8 cellular contexts compared by ENCODE assay signal in the genomic region with DNA sequence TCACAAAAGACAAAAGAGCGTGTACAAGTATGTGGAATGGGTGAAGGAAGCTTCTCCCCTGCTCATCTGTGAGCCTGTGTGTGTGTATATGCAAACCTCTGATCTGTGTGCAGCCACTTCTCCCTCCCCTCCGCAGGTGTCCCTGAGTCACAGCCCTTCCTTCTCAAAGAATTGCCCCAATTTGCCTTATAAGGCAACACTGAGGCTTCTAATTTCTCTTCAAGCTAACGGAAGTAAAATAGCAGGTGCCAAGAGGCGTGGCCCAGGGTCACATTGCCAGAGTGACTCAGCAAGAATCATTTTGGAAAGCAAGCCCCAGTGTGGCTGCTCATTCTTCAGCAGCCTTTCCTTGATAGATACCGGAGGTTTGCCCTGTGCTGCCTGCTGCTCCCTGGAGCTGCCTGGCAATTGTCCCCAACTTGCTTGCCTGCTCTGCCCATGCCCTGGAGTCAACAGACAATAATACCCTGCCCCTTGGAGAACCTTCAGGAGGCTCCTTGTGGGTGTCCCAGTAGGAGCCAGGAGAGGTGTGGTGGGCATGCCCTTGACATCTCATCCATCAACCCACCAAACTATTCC. TPM values are rescaled to one million over a fixed set of nuclear protein-coding genes. Genes with fewer than 3 reads are reported as not detected.
DNase-seq lines count a peak whose midpoint lies in the region; ATAC-seq and TF ChIP-seq lines count a peak whose summit lies in the region.

No MANE protein-coding gene starts in this region.

- ATAC-seq in HCT116: peak; percentile 87
- ATAC-seq in SK-N-SH treated with all-trans-retinoic acid at 6 μM for 48 hours: peak; percentile 42

- H3K4me3 Mint-ChIP-seq in activated naive CD8-positive, alpha-beta T cell treated with anti-CD3 and anti-CD28 coated beads for 36 hours: peak overlapping the region; percentile 8

- RAD21 ChIA-PET in HCT116 (lab: Charles Lee; ENCODE audit: low non-redundant PET in 1 of 2, low total read pairs in 2 of 2, uncharacterized antibody in 2 of 2, unreplicated experiment in 2 of 2): interaction anchor here in 1 of 2 experiments (1.0 to 1.6 kb wide), 2 partner anchors 157 to 445 kb away, joined by 3 to 5 read pairs; no protein-coding TSS in a partner anchor

- H3K4me2 ChIP-seq in HCT116 (ENCODE audit: low read length) (peak overlapping the region; percentile 64), Loucy (ENCODE audit: low read depth, low read length, poor library complexity, severe bottlenecking) (peak overlapping the region; percentile 63)

- H3K9me3 Mint-ChIP-seq in activated naive CD8-positive, alpha-beta T cell treated with anti-CD3 and anti-CD28 coated beads for 36 hours: peaks cover 4% of the 10 kb centered on the region

- CTCF ChIA-PET in HCT116 (lab: Charles Lee): interaction anchor here (0.8 to 3.5 kb wide), 10 partner anchors 17 to 445 kb away, joined by 3 to 30 read pairs (median 6); no protein-coding TSS in a partner anchor

- no peaks in the 10 kb centered on the region for H3K36me3 ChIP-seq in GM06990 (ENCODE audit: control insufficient read depth, insufficient read depth, low read length)
- H3K36me3 ChIP-seq in HCT116 (ENCODE audit: control insufficient read depth in 1 of 2, insufficient read depth in 2 of 2, low read length in 2 of 2): no peaks in the 10 kb centered on the region
- H3K36me3 ChIP-seq in Loucy (ENCODE audit: insufficient read depth, low read length): no peaks in the 10 kb centered on the region

- H3K9ac ChIP-seq in HCT116 (ENCODE audit: low read length): peak overlapping the region; percentile 27; the same call in 1 of the 2 replicates
- peak overlapping the region; percentile 73 for H3K9ac ChIP-seq in Loucy (ENCODE audit: low read depth, low read length, poor library complexity, severe bottlenecking)

- TF ChIP-seq RAD21 in HCT116 (IDR thresholded peaks at IDR 0.05; ENCODE audit: low read depth): no peak

- H3K27ac ChIP-seq in HCT116 (ENCODE audit: low read depth, low read length): peak overlapping the region; percentile 69

- H4K20me1 ChIP-seq in HCT116 (ENCODE audit: insufficient read depth): no peaks in the 10 kb centered on the region
- no peaks in the 10 kb centered on the region for H4K20me1 ChIP-seq in Loucy (ENCODE audit: insufficient read depth, low read length, poor library complexity, severe bottlenecking)

- BruUV-seq in HCT116 (replicated peaks; lab: Mats Ljungman, UMichigan): no TSS peak

- peaks cover 20 to 23% of the 10 kb centered on the region in 2 experiments for H3K4me1 ChIP-seq in HCT116 (ENCODE audit: control insufficient read depth in 1 of 2, insufficient read depth in 2 of 2, low read length in 2 of 2)
- H3K4me1 ChIP-seq in Loucy (ENCODE audit: insufficient read depth, low read length, poor library complexity, severe bottlenecking): peaks cover 62% of the 10 kb centered on the region

- no peak overlapping the region for H3K4me3 ChIP-seq in GM06990 (replicated peaks; ENCODE audit: low read depth, low read length)
- H3K4me3 ChIP-seq in HCT116 (replicated peaks in 1 of 2; ENCODE audit: low read depth in 1 of 2, low read length in 2 of 2): peak overlapping the region in 1 of 2 experiments; percentile 17; a peak in 1 of 4 replicates
- peak overlapping the region; percentile 48 for H3K4me3 ChIP-seq in Loucy (ENCODE audit: low read length, poor library complexity, severe bottlenecking)

- H3K4me1 Mint-ChIP-seq in activated naive CD8-positive, alpha-beta T cell treated with anti-CD3 and anti-CD28 coated beads for 36 hours: peaks cover 31% of the 10 kb centered on the region

- no peaks in the 10 kb centered on the region for H3K27me3 Mint-ChIP-seq in activated naive CD8-positive, alpha-beta T cell treated with anti-CD3 and anti-CD28 coated beads for 36 hours

- peaks cover 4% of the 10 kb centered on the region; the same call in 1 of the 2 replicates for H3F3A ChIP-seq in Loucy (ENCODE audit: low read depth)

- TF ChIP-seq POLR2A in HCT116 (IDR thresholded peaks at IDR 0.05; ENCODE audit: borderline replicate concordance, extremely low read depth, insufficient read depth, insufficient read length): no peak

- peak overlapping the region; percentile 24 for H2AFZ ChIP-seq in HCT116 (ENCODE audit: low read depth, low read length, poor library complexity, severe bottlenecking)
- no peak overlapping the region for H2AFZ ChIP-seq in Loucy (ENCODE audit: low read length)

- H3K79me2 ChIP-seq in HCT116 (ENCODE audit: insufficient read depth, low read length) (no peaks in the 10 kb centered on the region), Loucy (ENCODE audit: insufficient read depth, low read length) (no peaks in the 10 kb centered on the region)

- no peaks in the 10 kb centered on the region for H3K9me3 ChIP-seq in HCT116 (ENCODE audit: control insufficient read depth in 1 of 2, insufficient read depth in 1 of 2, low read depth in 1 of 2, low read length in 2 of 2)
- H3K9me3 ChIP-seq in Loucy (ENCODE audit: insufficient read depth, low read depth, low read length): no peaks in the 10 kb centered on the region

- TF ChIP-seq CTCF in GM06990 (IDR thresholded peaks at IDR 0.05; ENCODE audit: insufficient read depth, low read length, poor library complexity, severe bottlenecking): no peak
- no peak for TF ChIP-seq CTCF in HCT116 (IDR thresholded peaks at IDR 0.05 in 2 of 3, conservative IDR thresholded peaks at IDR 0.05 in 1 of 3; ENCODE audit: borderline replicate concordance in 1 of 3, insufficient read depth in 1 of 3, low read depth in 2 of 3, low read length in 2 of 3)
- no peak for TF ChIP-seq CTCF in Loucy (conservative IDR thresholded peaks at IDR 0.05; ENCODE audit: low read length)

- H3K9me2 ChIP-seq in HCT116 (ENCODE audit: insufficient read depth) (no peaks in the 10 kb centered on the region), Loucy (replicated peaks; ENCODE audit: low read depth, low read length) (no peaks in the 10 kb centered on the region)

- POLR2A ChIA-PET in HCT116 (lab: Charles Lee): interaction anchor here (1.4 kb wide), 1 partner anchor 445 kb away, joined by 3 read pairs; no protein-coding TSS in a partner anchor

- peak overlapping the region; percentile 89 for H3K27ac Mint-ChIP-seq in activated naive CD8-positive, alpha-beta T cell treated with anti-CD3 and anti-CD28 coated beads for 36 hours

- DNase-seq in GM06990 (ENCODE audit: extremely low read depth, insufficient read length) (peak; percentile 82), HCT116 (ENCODE audit: low read depth, low spot score) (peak; percentile 76), iPS-NIHi7 (ENCODE audit: extremely low spot score) (peak; percentile 52), D341Med (ENCODE audit: low spot score) (no peak)
- DNase-seq in activated naive CD8-positive, alpha-beta T cell treated with anti-CD3 and anti-CD28 coated beads for 36 hours: peak; percentile 76
- peak; percentile 62 to 82 (median 70) for DNase-seq in stimulated activated CD4-positive, alpha-beta T cell treated with anti-CD3 and anti-CD28 coated beads, TNF-alpha, amount 100 ng/mL, for 24 hours (ENCODE audit: low read depth in 3 of 3)

- intact Hi-C loops in HCT116 (cut with micrococcal nuclease): loop anchor here (5.0 kb wide), 3 partner anchors 71 to 441 kb away; a partner anchor contains a TSS

- no peaks in the 10 kb centered on the region for H3K36me3 Mint-ChIP-seq in activated naive CD8-positive, alpha-beta T cell treated with anti-CD3 and anti-CD28 coated beads for 36 hours

- H3K27me3 ChIP-seq in GM06990 (replicated peaks; ENCODE audit: control insufficient read depth, insufficient read depth, low read length) (no peaks in the 10 kb centered on the region), HCT116 (ENCODE audit: insufficient read depth, low read length) (no peaks in the 10 kb centered on the region), Loucy (ENCODE audit: insufficient read depth, low read length, poor library complexity, severe bottlenecking) (no peaks in the 10 kb centered on the region)

TF ChIP-seq in HCT116, 20 proteins besides CTCF, POLR2A, EP300 and RAD21 (continues in another document):
- TF ChIP-seq ELF1 (IDR thresholded peaks at IDR 0.05; ENCODE audit: borderline replicate concordance, low read depth): no peak
- no peak for TF ChIP-seq EZH2phosphoT487 (IDR thresholded peaks at IDR 0.05; ENCODE audit: borderline replicate concordance)
- TF ChIP-seq EZH2 (IDR thresholded peaks at IDR 0.05): no peak
- TF ChIP-seq, protein P1, sequence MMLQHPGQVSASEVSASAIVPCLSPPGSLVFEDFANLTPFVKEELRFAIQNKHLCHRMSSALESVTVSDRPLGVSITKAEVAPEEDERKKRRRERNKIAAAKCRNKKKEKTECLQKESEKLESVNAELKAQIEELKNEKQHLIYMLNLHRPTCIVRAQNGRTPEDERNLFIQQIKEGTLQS (IDR thresholded peaks at IDR 0.05): no peak
- TF ChIP-seq SIN3A (IDR thresholded peaks at IDR 0.05; ENCODE audit: low read depth): no peak; the same call in 1 of the 2 replicates

TF ChIP-seq in SK-N-SH treated with all-trans-retinoic acid at 6 μM for 48 hours, 23 proteins besides CTCF, POLR2A, EP300 and RAD21 (continues in another document):
- TF ChIP-seq PPARA (CRISPR knock-in tag; IDR thresholded peaks at IDR 0.05; ENCODE audit: borderline replicate concordance) (no peak), CSDC2 (CRISPR knock-in tag; IDR thresholded peaks at IDR 0.05) (no peak), ESRRG (CRISPR knock-in tag; IDR thresholded peaks at IDR 0.05) (no peak), ZFP30 (CRISPR knock-in tag; IDR thresholded peaks at IDR 0.05) (no peak), ISL1 (CRISPR knock-in tag; IDR thresholded peaks at IDR 0.05) (no peak), TOX (CRISPR knock-in tag; IDR thresholded peaks at IDR 0.05; ENCODE audit: borderline replicate concordance) (no peak)
- TF ChIP-seq, protein P2, sequence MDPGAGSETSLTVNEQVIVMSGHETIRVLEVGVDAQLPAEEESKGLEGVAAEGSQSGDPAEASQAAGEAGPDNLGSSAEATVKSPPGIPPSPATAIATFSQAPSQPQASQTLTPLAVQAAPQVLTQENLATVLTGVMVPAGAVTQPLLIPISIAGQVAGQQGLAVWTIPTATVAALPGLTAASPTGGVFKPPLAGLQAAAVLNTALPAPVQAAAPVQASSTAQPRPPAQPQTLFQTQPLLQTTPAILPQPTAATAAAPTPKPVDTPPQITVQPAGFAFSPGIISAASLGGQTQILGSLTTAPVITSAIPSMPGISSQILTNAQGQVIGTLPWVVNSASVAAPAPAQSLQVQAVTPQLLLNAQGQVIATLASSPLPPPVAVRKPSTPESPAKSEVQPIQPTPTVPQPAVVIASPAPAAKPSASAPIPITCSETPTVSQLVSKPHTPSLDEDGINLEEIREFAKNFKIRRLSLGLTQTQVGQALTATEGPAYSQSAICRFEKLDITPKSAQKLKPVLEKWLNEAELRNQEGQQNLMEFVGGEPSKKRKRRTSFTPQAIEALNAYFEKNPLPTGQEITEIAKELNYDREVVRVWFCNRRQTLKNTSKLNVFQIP (CRISPR knock-in tag; IDR thresholded peaks at IDR 0.05; ENCODE audit: borderline replicate concordance, low read depth): no peak

RNA-seq across cellular contexts. Expression of a gene that starts 37.3 kb away (rescaled TPM):
- total RNA-seq in HCT116 (2021; ENCODE audit: unreplicated experiment): not detected
- not detected in 2 replicates for polyA plus RNA-seq in HCT116 (2012)
- total RNA-seq in activated naive CD8-positive, alpha-beta T cell treated with anti-CD3 and anti-CD28 coated beads for 36 hours: not detected

RNA-seq across cellular contexts. Expression of a gene that starts 44.2 kb away (rescaled TPM):
- total RNA-seq in HCT116 (2021; ENCODE audit: unreplicated experiment): not detected
- polyA plus RNA-seq in HCT116 (2012): not detected in 2 replicates
- not detected for total RNA-seq in activated naive CD8-positive, alpha-beta T cell treated with anti-CD3 and anti-CD28 coated beads for 36 hours
